8 cellular contexts compared by ENCODE assay signal in the genomic region with DNA sequence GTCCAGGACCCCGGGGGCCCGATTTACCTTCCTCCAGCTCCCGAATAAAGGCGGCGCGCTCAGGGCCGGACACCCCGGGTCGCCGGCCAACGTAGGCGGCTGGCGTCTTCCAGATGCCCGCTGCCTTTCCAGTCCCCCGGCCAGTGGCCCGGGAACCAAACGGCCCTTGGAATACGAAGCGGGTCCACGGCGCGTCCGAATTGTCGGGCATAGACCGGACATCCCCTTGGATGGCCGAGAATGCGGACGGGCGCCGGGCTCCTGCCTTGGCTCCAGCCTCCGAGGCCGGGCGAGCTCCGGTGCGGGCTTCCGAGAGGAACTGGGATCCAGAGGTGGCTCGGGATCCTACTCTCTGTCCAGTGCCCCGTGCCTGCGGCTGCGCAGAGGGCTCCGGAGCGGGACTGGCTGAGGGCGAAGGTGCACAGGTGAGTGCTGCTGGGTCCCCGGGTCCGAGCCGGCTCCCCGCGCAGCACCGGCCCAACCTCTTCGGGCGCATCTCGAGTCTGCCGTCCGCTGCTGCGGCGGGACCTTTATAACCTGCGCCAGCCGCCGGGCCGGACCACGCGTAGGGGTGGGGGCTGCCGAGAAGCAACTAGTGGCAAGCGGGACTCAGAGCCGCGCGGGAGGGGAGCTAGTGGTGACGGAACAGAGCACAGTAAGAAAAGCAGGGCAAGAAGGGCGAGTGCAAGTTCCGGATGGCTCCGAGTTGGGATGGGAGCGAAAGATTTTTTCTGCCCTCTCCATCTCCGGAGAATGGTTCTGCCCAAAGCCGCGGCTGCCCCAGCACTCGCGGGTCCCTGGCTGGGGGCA. TPM values are rescaled to one million over a fixed set of nuclear protein-coding genes. Genes with fewer than 3 reads are reported as not detected.
DNase-seq lines count a peak whose midpoint lies in the region; ATAC-seq, FAIRE-seq and TF ChIP-seq lines count a peak whose summit lies in the region.

Gene HAP1 (minus strand): TSS at position 505 of the 810 bp plus-strand sequence. CDS start 9 bp downstream, at position 496.

- H3K4me3 Mint-ChIP-seq in activated T-helper 2 cell treated with anti-CD3 and anti-CD28 coated beads, Interferon-gamma antibody, Interleukin-2, Interleukin-4, amounts not matched to agents 10 μg/mL and 5 μg/mL and 100 μg/mL, durations not matched to agents 14 hours and 24 hours and 36 hours (ENCODE audit: low read depth), result peak within 1 kb of the TSS; percentile 41
- H3K4me3 Mint-ChIP-seq in natural killer cell treated with Interleukin-12 subunit alpha and Interleukin-12 subunit beta and Interleukin-15 and Interleukin-18, amount 100 ng/mL, for 72 hours, result no peak within 1 kb of the TSS

- H3K4me1 Mint-ChIP-seq in activated T-helper 2 cell treated with anti-CD3 and anti-CD28 coated beads, Interferon-gamma antibody, Interleukin-2, Interleukin-4, amounts not matched to agents 10 μg/mL and 5 μg/mL and 100 μg/mL, durations not matched to agents 14 hours and 24 hours and 36 hours (ENCODE audit: low read depth), result peaks cover 6% of the 10 kb centered on the region
- H3K4me1 Mint-ChIP-seq in natural killer cell treated with Interleukin-12 subunit alpha and Interleukin-12 subunit beta and Interleukin-15 and Interleukin-18, amount 100 ng/mL, for 72 hours (ENCODE audit: low read depth in 2 of 2), result peaks cover 0 to 2% of the 10 kb centered on the region in 2 donors

- TF ChIP-seq POLR2A in GM18505 (IDR thresholded peaks at IDR 0.05; ENCODE audit: borderline replicate concordance, extremely low read depth, insufficient read depth, insufficient read length), result no peak

- intact Hi-C loops in activated T-helper 2 cell treated with anti-CD3 and anti-CD28 coated beads, Interferon-gamma antibody, Interleukin-2, Interleukin-4, amounts not matched to agents 10 μg/mL and 5 μg/mL and 100 μg/mL, durations not matched to agents 14 hours and 24 hours and 36 hours (cut with micrococcal nuclease), result loop anchor here (10.0 kb wide), 1 partner anchor 130 kb away; the partner anchor contains the start of gene KLHL11
- intact Hi-C loops in Right ventricle myocardium superior (cut with DNase I) (loop anchor here (10.0 kb wide), 1 partner anchor 150 kb away; no protein-coding TSS in a partner anchor), posterior vena cava (cut with DNase I) (no loop called here)

- no peak within 1 kb of the TSS for H3K27ac Mint-ChIP-seq in activated T-helper 2 cell treated with anti-CD3 and anti-CD28 coated beads, Interferon-gamma antibody, Interleukin-2, Interleukin-4, amounts not matched to agents 10 μg/mL and 5 μg/mL and 100 μg/mL, durations not matched to agents 14 hours and 24 hours and 36 hours
- H3K27ac Mint-ChIP-seq in natural killer cell treated with Interleukin-12 subunit alpha and Interleukin-12 subunit beta and Interleukin-15 and Interleukin-18, amount 100 ng/mL, for 72 hours, result no peak within 1 kb of the TSS

- peak; percentile 36 for FAIRE-seq in HTR-8/SVneo (lab: Jason Lieb, UNC)

- ATAC-seq in Right ventricle myocardium superior (ENCODE audit: poor library complexity), result peak; percentile 36
- ATAC-seq in natural killer cell treated with Interleukin-12 subunit alpha and Interleukin-12 subunit beta and Interleukin-15 and Interleukin-18, amount 100 ng/mL, for 72 hours, result no peak
- no peak for ATAC-seq in GM18505 (IDR thresholded peaks at IDR 0.05; ENCODE audit: unreplicated experiment)

- DNase-seq in AG08396 (ENCODE audit: low spot score) (peak; percentile 58), HTR-8/SVneo (ENCODE audit: insufficient read length, low spot score) (peak; percentile 75), Right ventricle myocardium superior (no peak), posterior vena cava (ENCODE audit: low spot score) (peak; percentile 82), LoVo (ENCODE audit: low spot score) (no peak)
- no peak for DNase-seq in activated T-helper 2 cell treated with anti-CD3 and anti-CD28 coated beads, Interferon-gamma antibody, Interleukin-2, Interleukin-4, amounts not matched to agents 10 μg/mL and 5 μg/mL and 100 μg/mL, durations not matched to agents 14 hours and 24 hours and 36 hours (ENCODE audit: low spot score)
- no peak for DNase-seq in natural killer cell treated with Interleukin-12 subunit alpha and Interleukin-12 subunit beta and Interleukin-15 and Interleukin-18, amount 100 ng/mL, for 72 hours (ENCODE audit: low spot score)

- H3K36me3 Mint-ChIP-seq in activated T-helper 2 cell treated with anti-CD3 and anti-CD28 coated beads, Interferon-gamma antibody, Interleukin-2, Interleukin-4, amounts not matched to agents 10 μg/mL and 5 μg/mL and 100 μg/mL, durations not matched to agents 14 hours and 24 hours and 36 hours (ENCODE audit: low read depth), result no peaks in the 10 kb centered on the region
- no peaks in the 10 kb centered on the region for H3K36me3 Mint-ChIP-seq in natural killer cell treated with Interleukin-12 subunit alpha and Interleukin-12 subunit beta and Interleukin-15 and Interleukin-18, amount 100 ng/mL, for 72 hours

- H3K27me3 Mint-ChIP-seq in activated T-helper 2 cell treated with anti-CD3 and anti-CD28 coated beads, Interferon-gamma antibody, Interleukin-2, Interleukin-4, amounts not matched to agents 10 μg/mL and 5 μg/mL and 100 μg/mL, durations not matched to agents 14 hours and 24 hours and 36 hours (ENCODE audit: low read depth), result peaks cover 56% of the 10 kb centered on the region
- peaks cover 35 to 37% of the 10 kb centered on the region in 2 donors for H3K27me3 Mint-ChIP-seq in natural killer cell treated with Interleukin-12 subunit alpha and Interleukin-12 subunit beta and Interleukin-15 and Interleukin-18, amount 100 ng/mL, for 72 hours

- H3K9me3 Mint-ChIP-seq in activated T-helper 2 cell treated with anti-CD3 and anti-CD28 coated beads, Interferon-gamma antibody, Interleukin-2, Interleukin-4, amounts not matched to agents 10 μg/mL and 5 μg/mL and 100 μg/mL, durations not matched to agents 14 hours and 24 hours and 36 hours, result no peaks in the 10 kb centered on the region
- H3K9me3 Mint-ChIP-seq in natural killer cell treated with Interleukin-12 subunit alpha and Interleukin-12 subunit beta and Interleukin-15 and Interleukin-18, amount 100 ng/mL, for 72 hours, result no peaks in the 10 kb centered on the region

RNA-seq across cellular contexts. Expression of gene HAP1, which starts in this region (rescaled TPM):
- 0.11 and 0.23 TPM in 2 replicates for total RNA-seq in activated T-helper 2 cell treated with anti-CD3 and anti-CD28 coated beads, Interferon-gamma antibody, Interleukin-2, Interleukin-4, amounts not matched to agents 10 μg/mL and 5 μg/mL and 100 μg/mL, durations not matched to agents 14 hours and 24 hours and 36 hours
- not detected for total RNA-seq in Right ventricle myocardium superior
- under 1 TPM in 1 of 2 donors, not detected in 1; 0.19 TPM for total RNA-seq in posterior vena cava
- total RNA-seq in natural killer cell treated with Interleukin-12 subunit alpha and Interleukin-12 subunit beta and Interleukin-15 and Interleukin-18, amount 100 ng/mL, for 72 hours, result not detected

Comparison
In these comparisons a context has a peak if more than half of its experiments do, and no peak if none do; other contexts are left out.
1. Peak in ATAC-seq in Right ventricle myocardium superior; RNA of the gene not detected or under 1 TPM.
2. Peak in DNase-seq in posterior vena cava; RNA of the gene not detected or under 1 TPM.
3. DNase-seq: peak in AG08396 (single experiment) and HTR-8/SVneo (single experiment); none in activated T-helper 2 cell treated with anti-CD3 and anti-CD28 coated beads, Interferon-gamma antibody, Interleukin-2, Interleukin-4, amounts not matched to agents 10 μg/mL and 5 μg/mL and 100 μg/mL, durations not matched to agents 14 hours and 24 hours and 36 hours (single experiment), Right ventricle myocardium superior (single experiment), natural killer cell treated with Interleukin-12 subunit alpha and Interleukin-12 subunit beta and Interleukin-15 and Interleukin-18, amount 100 ng/mL, for 72 hours (single experiment) and LoVo (single experiment).
4. intact Hi-C loops: an anchor here in activated T-helper 2 cell treated with anti-CD3 and anti-CD28 coated beads, Interferon-gamma antibody, Interleukin-2, Interleukin-4, amounts not matched to agents 10 μg/mL and 5 μg/mL and 100 μg/mL, durations not matched to agents 14 hours and 24 hours and 36 hours (10.0 kb wide) and Right ventricle myocardium superior (10.0 kb wide); none called in posterior vena cava.